ENCODE assay signal across 16 cellular contexts in the genomic region with DNA sequence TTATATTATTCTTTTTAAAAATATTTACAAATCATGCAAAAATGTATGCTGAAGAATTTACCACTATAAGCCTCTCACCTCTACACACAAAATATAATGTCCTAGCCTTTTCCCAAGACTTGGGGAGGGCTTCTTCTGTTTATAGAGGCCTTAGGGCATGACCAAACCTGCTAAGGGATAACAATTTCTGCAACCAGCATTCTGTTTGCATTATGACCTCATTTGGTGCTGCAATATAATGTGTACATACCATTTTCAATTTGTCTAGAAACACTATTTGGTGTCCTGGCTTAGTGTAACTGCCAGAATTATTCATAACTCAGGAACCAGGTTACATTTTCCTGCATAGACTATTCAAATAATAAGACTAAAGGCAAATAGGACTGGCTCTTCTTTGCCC.
A peak's percentile ranks its signal among the peaks of the same experiment; 100 is the strongest.
DNase-seq lines count a peak whose midpoint lies in the region; TF ChIP-seq lines count a peak whose summit lies in the region.
"Had no signal": no experiment of that assay in that cellular context is flagged by ENCODE, and none has a peak within 500 bp of the region (broad histone marks: within the 10 kb centered on the region; RNA-seq: fewer than 3 reads in every experiment).

No MANE protein-coding gene starts in this region.

- H3K4me3 ChIP-seq in SJCRH30 (no peak overlapping the region), foreskin fibroblast (ENCODE audit: low read depth in 1 of 2, low read length in 2 of 2) (no peak overlapping the region)
- H3K4me3 ChIP-seq: BLaER1 treated with 17β-estradiol and CSF1 and Interleukin-3, amounts not matched to agents 10 nM and 100 nM had no signal

- no peaks in the 10 kb centered on the region for H3K36me3 ChIP-seq in SJCRH30
- H3K36me3 ChIP-seq: BLaER1 treated with 17β-estradiol and CSF1 and Interleukin-3, amounts not matched to agents 10 nM and 100 nM had no signal

- no peaks in the 10 kb centered on the region for H3K27me3 ChIP-seq in SJCRH30
- H3K27me3 ChIP-seq: BLaER1 treated with 17β-estradiol and CSF1 and Interleukin-3, amounts not matched to agents 10 nM and 100 nM had no signal

- DNase-seq in NCI-H2029 (lab: John Stamatoyannopoulos, UW) (peak; percentile 33), NCI-H2029 treated with DMSO at 0.1 percent for 48 hours (lab: John Stamatoyannopoulos, UW) (no peak), H4 (ENCODE audit: low spot score) (peak; percentile 25), SJCRH30 (peak; percentile 12 to 45), foreskin fibroblast (peak; percentile 50 to 75), NCI-H1105 treated with DMSO at 0.1 percent for 48 hours (lab: John Stamatoyannopoulos, UW) (no peak), OCI-M2 (lab: John Stamatoyannopoulos, UW; ENCODE audit: unreplicated experiment) (no peak)
- no peak for DNase-seq in activated CD8-positive, alpha-beta memory T cell treated with anti-CD3 and anti-CD28 coated beads for 24 hours
- DNase-seq: DMS79 treated with DMSO at 0.1 percent for 48 hours; GF-D8; NCI-H1048; NCI-H1694 treated with DMSO at 0.1 percent for 48 hours; NCI-H524 treated with DMSO at 0.1 percent for 48 hours; NK-92 treated with Interleukin-12 subunit alpha and Interleukin-12 subunit beta, amount 100 ng/mL, for 24 hours; OCI-M1 had no signal

- TF ChIP-seq CTCF in foreskin fibroblast (IDR thresholded peaks at IDR 0.05; ENCODE audit: low read depth, low read length): no peak

- peak overlapping the region; percentile 15; the same call in 1 of the 2 replicates for H3K27ac ChIP-seq in SJCRH30
- H3K27ac ChIP-seq: BLaER1 treated with 17β-estradiol and CSF1 and Interleukin-3, amounts not matched to agents 10 nM and 100 nM had no signal

- no peaks in the 10 kb centered on the region for H3K9me3 ChIP-seq in SJCRH30 (replicated peaks)
- H3K9me3 ChIP-seq: BLaER1 treated with 17β-estradiol and CSF1 and Interleukin-3, amounts not matched to agents 10 nM and 100 nM had no signal

- H3K4me1 ChIP-seq in SJCRH30: peaks cover 30% of the 10 kb centered on the region
- H3K4me1 ChIP-seq: BLaER1 treated with 17β-estradiol and CSF1 and Interleukin-3, amounts not matched to agents 10 nM and 100 nM had no signal

Comparison
In these comparisons a context has a peak if more than half of its experiments do, and no peak if none do; other contexts are left out.
1. DNase-seq: peak in NCI-H2029 (single experiment), H4 (single experiment), SJCRH30 (2 of 2) and foreskin fibroblast (2 of 2); none in NCI-H2029 treated with DMSO at 0.1 percent for 48 hours (single experiment), NCI-H1105 treated with DMSO at 0.1 percent for 48 hours (single experiment), activated CD8-positive, alpha-beta memory T cell treated with anti-CD3 and anti-CD28 coated beads for 24 hours (single experiment) and OCI-M2 (single experiment).